In the genomic region with DNA sequence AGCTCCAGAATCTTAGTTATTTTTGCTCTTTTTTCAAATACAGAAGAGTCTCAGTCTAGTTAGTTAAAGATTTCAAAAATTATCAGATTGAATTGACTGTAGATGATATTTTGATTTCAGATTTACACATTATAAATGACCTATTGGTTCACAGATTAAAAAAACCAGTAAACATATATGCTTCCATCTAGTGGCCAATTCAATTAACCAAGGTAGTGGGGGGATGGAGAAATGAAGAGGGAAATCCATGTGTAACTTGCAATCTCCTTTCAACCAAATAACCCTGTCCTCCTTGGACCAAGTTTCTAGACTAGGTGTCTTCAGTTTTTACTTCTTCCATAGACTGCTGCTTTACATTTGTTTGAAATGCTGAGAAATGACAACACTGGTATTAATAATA, we compare ENCODE assay signal across 12 cellular contexts.
DNase-seq lines count a peak whose midpoint lies in the region; TF ChIP-seq lines count a peak whose summit lies in the region.
"Had no signal": no experiment of that assay in that cellular context is flagged by ENCODE, and none has a peak within 500 bp of the region (broad histone marks: within the 10 kb centered on the region; RNA-seq: fewer than 3 reads in every experiment).

No MANE protein-coding gene starts in this region.

- H3K27me3 Mint-ChIP-seq in osteocyte (ENCODE audit: unreplicated experiment), result no peaks in the 10 kb centered on the region

- peaks cover 40% of the 10 kb centered on the region for H3K4me1 Mint-ChIP-seq in osteocyte (ENCODE audit: unreplicated experiment)

- no peaks in the 10 kb centered on the region for H3K27me3 ChIP-seq in testis

- H3K27ac ChIP-seq in testis, result no peak overlapping the region

- no peak for TF ChIP-seq POLR2A in testis (IDR thresholded peaks at IDR 0.05)

- no peak overlapping the region for H3K4me3 ChIP-seq in choroid plexus epithelial cell (ENCODE audit: low read depth, low read length)
- H3K4me3 ChIP-seq in testis, result no peak overlapping the region

- no peaks in the 10 kb centered on the region for H3K9me3 Mint-ChIP-seq in osteocyte (ENCODE audit: unreplicated experiment)

- H3K27ac Mint-ChIP-seq in osteocyte (ENCODE audit: unreplicated experiment), result no peak overlapping the region
- H3K27ac Mint-ChIP-seq: nephron; T-helper 2 cell treated with Interferon-gamma antibody and Interleukin-4, amounts not matched to agents 5 μg/mL and 100 μg/mL, for 36 hours had no signal

- peak; percentile 60 for TF ChIP-seq CTCF in choroid plexus epithelial cell (conservative IDR thresholded peaks at IDR 0.05; ENCODE audit: low read depth, low read length)
- peak; percentile 58 for TF ChIP-seq CTCF in osteocyte (IDR thresholded peaks at IDR 0.05)
- TF ChIP-seq CTCF in testis (IDR thresholded peaks at IDR 0.05), result peak in 1 of 3 experiments; percentile 19

- DNase-seq in NCI-H1105 treated with DMSO at 0.1 percent for 48 hours (lab: John Stamatoyannopoulos, UW) (peak; percentile 34), NCI-H1105 (lab: John Stamatoyannopoulos, UW) (no peak), NCI-H524 treated with DMSO at 0.1 percent for 48 hours (lab: John Stamatoyannopoulos, UW) (peak; percentile 74), choroid plexus epithelial cell (ENCODE audit: low read depth) (peak; percentile 45), osteocyte (ENCODE audit: extremely low spot score, unreplicated experiment) (no peak), NCI-H128 (lab: John Stamatoyannopoulos, UW; ENCODE audit: unreplicated experiment) (no peak), T-helper 1 cell (no peak), testis (no peak)
- DNase-seq: activated gamma-delta T cell treated with Interleukin-2 at 50 U/mL for 16 hours, KG1 had no signal

- no peaks in the 10 kb centered on the region for H3K36me3 ChIP-seq in testis (ENCODE audit: low read depth, missing control alignments)

- H3K36me3 Mint-ChIP-seq in osteocyte (ENCODE audit: unreplicated experiment), result no peaks in the 10 kb centered on the region

- no peaks in the 10 kb centered on the region for H3K9me3 ChIP-seq in testis

- intact Hi-C loops in testis (cut with DNase I; ENCODE audit: low total_unique reads), result no loop called here

- no peaks in the 10 kb centered on the region for H3K4me1 ChIP-seq in testis

- no peak overlapping the region for H3K4me3 Mint-ChIP-seq in osteocyte (ENCODE audit: unreplicated experiment)
- H3K4me3 Mint-ChIP-seq: nephron; T-helper 2 cell treated with Interferon-gamma antibody and Interleukin-4, amounts not matched to agents 5 μg/mL and 100 μg/mL, for 36 hours had no signal

Comparison
In these comparisons a context has a peak if more than half of its experiments do, and no peak if none do; other contexts are left out.
1. DNase-seq: peak in NCI-H1105 treated with DMSO at 0.1 percent for 48 hours (single experiment), NCI-H524 treated with DMSO at 0.1 percent for 48 hours (single experiment) and choroid plexus epithelial cell (single experiment); none in NCI-H1105 (single experiment), osteocyte (single experiment), NCI-H128 (single experiment), T-helper 1 cell (0 of 5) and testis (single experiment).